8 cellular contexts compared by ENCODE assay signal in the genomic region with DNA sequence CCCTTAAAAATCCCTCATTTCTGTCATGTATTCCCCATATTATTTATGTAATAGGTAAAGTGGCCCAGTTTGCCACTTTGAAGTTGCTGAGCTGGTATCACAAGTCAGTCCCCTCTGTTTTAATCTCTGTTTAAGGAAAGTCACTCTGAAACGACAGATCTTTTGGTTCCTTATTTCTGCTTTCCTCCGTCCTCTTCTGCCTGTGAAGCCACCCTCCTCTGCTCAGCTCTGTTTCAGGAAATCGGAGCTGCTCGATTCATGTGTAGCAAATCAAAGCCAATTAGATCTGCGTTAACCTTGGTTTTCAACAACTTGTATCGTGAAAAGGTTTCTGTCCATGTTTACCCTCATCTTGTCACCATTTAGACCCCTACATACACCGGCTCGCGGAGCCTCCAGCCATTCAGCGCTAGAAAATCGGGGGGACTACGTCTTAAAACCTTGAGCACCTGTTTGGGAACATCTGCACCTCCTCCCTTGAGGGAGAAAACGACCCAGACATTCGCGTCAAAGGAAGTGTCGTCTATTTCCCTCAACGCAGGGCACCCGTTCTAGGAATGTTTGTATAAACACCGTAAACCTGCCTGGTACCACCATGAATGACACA. TPM values are rescaled to one million over a fixed set of nuclear protein-coding genes. Genes with fewer than 3 reads are reported as not detected.
DNase-seq lines count a peak whose midpoint lies in the region; ATAC-seq and TF ChIP-seq lines count a peak whose summit lies in the region.

No MANE protein-coding gene starts in this region.

- H3K9ac ChIP-seq in OCI-LY3 (ENCODE audit: low read length) = peak overlapping the region; percentile 96

- H3K36me3 ChIP-seq in OCI-LY3 (replicated peaks; ENCODE audit: low read depth, low read length) (peaks cover 22% of the 10 kb centered on the region), mesodermal cell (ENCODE audit: control insufficient read depth, insufficient read depth, low read length) (peaks cover 24% of the 10 kb centered on the region), vagina (no peaks in the 10 kb centered on the region)

- H2AFZ ChIP-seq in OCI-LY3 (ENCODE audit: low read depth, low read length) = peak overlapping the region; percentile 87

- peaks cover 37% of the 10 kb centered on the region for H4K20me1 ChIP-seq in OCI-LY3 (ENCODE audit: insufficient read depth, low read length)

- peaks cover 44% of the 10 kb centered on the region for H3K79me2 ChIP-seq in OCI-LY3 (ENCODE audit: low read length)

- H3K4me2 ChIP-seq in OCI-LY3 (ENCODE audit: low read length) = peak overlapping the region; percentile 90

- DNase-seq in dorsolateral prefrontal cortex (peak in 4 of 10 donors; percentile 3 to 35 (median 21)), vagina (ENCODE audit: extremely low spot score in 2 of 2) (no peak), NCI-H2107 treated with DMSO at 0.1 percent for 48 hours (lab: John Stamatoyannopoulos, UW; ENCODE audit: unreplicated experiment) (no peak)

- WGBS in mesodermal cell (ENCODE audit: insufficient coverage in 2 of 2), 2 experiments = 7 to 15% methylated on average over 14 to 17 of the region's 19 CpGs

- peak; percentile 23 for ATAC-seq in GM19035 (IDR thresholded peaks at IDR 0.05; ENCODE audit: unreplicated experiment)
- peak; percentile 20 for ATAC-seq in HG03159 (IDR thresholded peaks at IDR 0.05; ENCODE audit: unreplicated experiment)

- peaks cover 20% of the 10 kb centered on the region for H3K4me1 ChIP-seq in OCI-LY3 (ENCODE audit: low read length)
- H3K4me1 ChIP-seq in mesodermal cell (ENCODE audit: control insufficient read depth, insufficient read depth, low read length, poor library complexity, severe bottlenecking) = peaks cover 4% of the 10 kb centered on the region
- peaks cover 22% of the 10 kb centered on the region for H3K4me1 ChIP-seq in vagina

- intact Hi-C loops in dorsolateral prefrontal cortex (cut with DNase I) = no loop called here
- intact Hi-C loops in vagina (cut with DNase I) = no loop called here

- H3K27me3 ChIP-seq in OCI-LY3 (ENCODE audit: low read depth, low read length) = no peaks in the 10 kb centered on the region
- H3K27me3 ChIP-seq in dorsolateral prefrontal cortex = no peaks in the 10 kb centered on the region
- no peaks in the 10 kb centered on the region for H3K27me3 ChIP-seq in vagina

- H3K4me3 ChIP-seq in OCI-LY3 (ENCODE audit: low read length) (peak overlapping the region; percentile 94), dorsolateral prefrontal cortex (peak overlapping the region; percentile 65 to 98 (median 90)), mesodermal cell (ENCODE audit: extremely low read depth, insufficient read depth, low read length, poor library complexity, severe bottlenecking) (peak overlapping the region; percentile 95), vagina (peak overlapping the region; percentile 88 to 90)

- peak overlapping the region; percentile 94 for H3K27ac ChIP-seq in C4-2B
- peak overlapping the region; percentile 96 for H3K27ac ChIP-seq in OCI-LY3 (ENCODE audit: low read length)
- H3K27ac ChIP-seq in dorsolateral prefrontal cortex = peak overlapping the region; percentile 76 to 99 (median 95)
- H3K27ac ChIP-seq in mesodermal cell (ENCODE audit: low read depth, low read length, severe bottlenecking) = peak overlapping the region; percentile 63
- H3K27ac ChIP-seq in vagina = peak overlapping the region; percentile 94

- no peak for TF ChIP-seq POLR2A in vagina (IDR thresholded peaks at IDR 0.05)

- TF ChIP-seq CTCF in C4-2B (conservative IDR thresholded peaks at IDR 0.05) = no peak
- no peak for TF ChIP-seq CTCF in OCI-LY3 (IDR thresholded peaks at IDR 0.05; ENCODE audit: low read depth, low read length)
- TF ChIP-seq CTCF in dorsolateral prefrontal cortex (IDR thresholded peaks at IDR 0.05 in 54 of 56, conservative IDR thresholded peaks at IDR 0.05 in 2 of 56; ENCODE audit: low read depth in 1 of 56, partially characterized antibody in 56 of 56) = no peak
- no peak for TF ChIP-seq CTCF in vagina (IDR thresholded peaks at IDR 0.05)

- H3K9me3 ChIP-seq in OCI-LY3 (ENCODE audit: insufficient read depth, low read length) (peaks cover 3% of the 10 kb centered on the region; the same call in 1 of the 2 replicates), mesodermal cell (ENCODE audit: control insufficient read depth, low read length) (peaks cover 5% of the 10 kb centered on the region), vagina (no peaks in the 10 kb centered on the region)

RNA-seq across cellular contexts. Expression of gene SC5D, which starts 0.6 kb away (rescaled TPM):
- 100 to 1,000 TPM in 9 of 120 experiments, 10 to 100 TPM in 111; 49.4 to 107 (median 80.7) TPM for total RNA-seq in dorsolateral prefrontal cortex
- 264 TPM for polyA plus RNA-seq in mesodermal cell (2013, experiment 1 of 2)
- 313 TPM for polyA plus RNA-seq in mesodermal cell (2013, experiment 2 of 2)
- 86.7 TPM for total RNA-seq in vagina
